ENCODE assay signal across 1 cellular context in genomic region chr1:234475166-234475793, GRCh38.
A peak's percentile ranks its signal among the peaks of the same experiment; 100 is the strongest.
TF ChIP-seq lines count a peak whose summit lies in the region.

No MANE protein-coding gene starts in this region.

TF ChIP-seq in HEK293, 187 proteins besides CTCF, POLR2A, EP300 and RAD21 (continued from another document):
- TF ChIP-seq PRDM6 (tag by site-specific recombination; IDR thresholded peaks at IDR 0.05) = no peak
- no peak for TF ChIP-seq ZNF529 (tag by site-specific recombination; IDR thresholded peaks at IDR 0.05; ENCODE audit: insufficient replicate concordance)
- peak; percentile 40; the same call in 1 of the 2 replicates for TF ChIP-seq ZBTB17 (tag by site-specific recombination; IDR thresholded peaks at IDR 0.05)
- TF ChIP-seq ZNF510 (tag by site-specific recombination; IDR thresholded peaks at IDR 0.05; ENCODE audit: insufficient replicate concordance) = no peak
- no peak for TF ChIP-seq ATF2 (tag by site-specific recombination; IDR thresholded peaks at IDR 0.05; ENCODE audit: low read depth)
- TF ChIP-seq PRDM1 (tag by site-specific recombination; IDR thresholded peaks at IDR 0.05) = peak; percentile 63
- no peak for TF ChIP-seq MEIS1 (CRISPR knock-in tag; IDR thresholded peaks at IDR 0.05; ENCODE audit: borderline replicate concordance)
- TF ChIP-seq ZFP69B (tag by site-specific recombination; IDR thresholded peaks at IDR 0.05) = no peak
- TF ChIP-seq ZNF600 (tag by site-specific recombination; IDR thresholded peaks at IDR 0.05) = peak; percentile 75
- no peak for TF ChIP-seq PATZ1 (tag by site-specific recombination; IDR thresholded peaks at IDR 0.05)
- no peak for TF ChIP-seq ZNF544 (tag by site-specific recombination; IDR thresholded peaks at IDR 0.05)
- TF ChIP-seq ZSCAN23 (tag by site-specific recombination; IDR thresholded peaks at IDR 0.05) = no peak
- no peak for TF ChIP-seq GFI1B (tag by site-specific recombination; IDR thresholded peaks at IDR 0.05)
- TF ChIP-seq ZNF560 (tag by site-specific recombination; IDR thresholded peaks at IDR 0.05; ENCODE audit: borderline replicate concordance) = no peak
- no peak for TF ChIP-seq ZNF747 (tag by site-specific recombination; IDR thresholded peaks at IDR 0.05)
- TF ChIP-seq YY2 (tag by site-specific recombination; IDR thresholded peaks at IDR 0.05) = 0 out of 2 replicates have a peak, but pooled peaks have one; percentile 11
- no peak for TF ChIP-seq ZNF624 (tag by site-specific recombination; IDR thresholded peaks at IDR 0.05)
- TF ChIP-seq ZNF423 (tag by site-specific recombination; IDR thresholded peaks at IDR 0.05) = no peak
- TF ChIP-seq ZNF426 (tag by site-specific recombination; IDR thresholded peaks at IDR 0.05) = no peak
- TF ChIP-seq RBAK (tag by site-specific recombination; IDR thresholded peaks at IDR 0.05) = no peak
- TF ChIP-seq ZNF37A (tag by site-specific recombination; IDR thresholded peaks at IDR 0.05) = no peak
- no peak; the same call in 1 of the 2 replicates for TF ChIP-seq ZFHX2 (tag by site-specific recombination; conservative IDR thresholded peaks at IDR 0.05)
- peak; percentile 85 for TF ChIP-seq ZBTB20 (tag by site-specific recombination; IDR thresholded peaks at IDR 0.05)
- no peak for TF ChIP-seq ZNF112 (tag by site-specific recombination; IDR thresholded peaks at IDR 0.05)
- TF ChIP-seq SCRT2 (tag by site-specific recombination; IDR thresholded peaks at IDR 0.05) = peak; percentile 47; the same call in 1 of the 2 replicates
- no peak for TF ChIP-seq ZNF350 (tag by site-specific recombination; IDR thresholded peaks at IDR 0.05)
- TF ChIP-seq ZNF660 (tag by site-specific recombination; IDR thresholded peaks at IDR 0.05) = no peak
- TF ChIP-seq ZBTB26 (tag by site-specific recombination; optimal IDR thresholded peaks at IDR 0.05) = no peak
- no peak for TF ChIP-seq ZNF214 (tag by site-specific recombination; IDR thresholded peaks at IDR 0.05; ENCODE audit: borderline replicate concordance)
- no peak for TF ChIP-seq ZNF645 (tag by site-specific recombination; IDR thresholded peaks at IDR 0.05)
- TF ChIP-seq ZNF488 (tag by site-specific recombination; IDR thresholded peaks at IDR 0.05) = no peak
- TF ChIP-seq BCL6B (tag by site-specific recombination; IDR thresholded peaks at IDR 0.05) = no peak
- no peak for TF ChIP-seq HOXA7 (CRISPR knock-in tag; IDR thresholded peaks at IDR 0.05; ENCODE audit: borderline replicate concordance)
- TF ChIP-seq ZBTB49 (tag by site-specific recombination; IDR thresholded peaks at IDR 0.05; ENCODE audit: low read depth) = no peak
TF ChIP-seq in HEK293: peak in this region for 7.
